Comparison of ENCODE assay signal across 8 cellular contexts in genomic region chr6:160767019-160767646, GRCh38.
DNase-seq lines count a peak whose midpoint lies in the region; ATAC-seq, FAIRE-seq and TF ChIP-seq lines count a peak whose summit lies in the region.

No MANE protein-coding gene starts in this region.

- intact Hi-C loops in CD14-positive monocyte (cut with micrococcal nuclease): no loop called here

- H3K4me2 ChIP-seq in DOHH2 (ENCODE audit: low read length) (0 out of 2 replicates have a peak overlapping the region, but pooled peaks have one; percentile 7), keratinocyte (ENCODE audit: control insufficient read depth, extremely low read depth, insufficient read depth, low read depth, low read length) (peak overlapping the region; percentile 72)

- H3K9me3 Mint-ChIP-seq in CD14-positive monocyte: peaks cover 2 to 10% (median 5%) of the 10 kb centered on the region in 7 donors

- H3K4me1 ChIP-seq in DOHH2 (ENCODE audit: control insufficient read depth, low read length): peaks cover 31% of the 10 kb centered on the region
- no peaks in the 10 kb centered on the region for H3K4me1 ChIP-seq in keratinocyte (ENCODE audit: control insufficient read depth, extremely low read depth, insufficient read depth, low read length)

- H3K36me3 ChIP-seq in DOHH2 (ENCODE audit: control insufficient read depth, low read length) (no peaks in the 10 kb centered on the region), keratinocyte (ENCODE audit: control insufficient read depth in 2 of 2, extremely low read depth in 1 of 2, insufficient read depth in 2 of 2, low read length in 2 of 2) (no peaks in the 10 kb centered on the region)

- H3K4me3 Mint-ChIP-seq in CD14-positive monocyte: peak overlapping the region in 1 of 2 donors; percentile 57

- no peaks in the 10 kb centered on the region for H3K9me1 ChIP-seq in keratinocyte (ENCODE audit: control insufficient read depth, extremely low read depth, insufficient read depth, low read length)

- H3K36me3 Mint-ChIP-seq in CD14-positive monocyte: no peaks in the 10 kb centered on the region

- no peaks in the 10 kb centered on the region for H3K27me3 ChIP-seq in DOHH2 (ENCODE audit: control insufficient read depth, low read length)
- no peaks in the 10 kb centered on the region for H3K27me3 ChIP-seq in keratinocyte (ENCODE audit: control insufficient read depth, extremely low read depth, insufficient read depth, low read length)

- H2AFZ ChIP-seq in keratinocyte (ENCODE audit: control insufficient read depth, low read length): peak overlapping the region; percentile 94

- H3K9me2 ChIP-seq in DOHH2 (replicated peaks; ENCODE audit: control insufficient read depth, low read length): no peaks in the 10 kb centered on the region

- H3K4me3 ChIP-seq in DOHH2 (ENCODE audit: low read length): no peak overlapping the region
- peak overlapping the region in 1 of 2 donors; percentile 4 for H3K4me3 ChIP-seq in cardiac fibroblast (replicated peaks in 1 of 2; ENCODE audit: low read depth in 2 of 2, low read length in 2 of 2)
- H3K4me3 ChIP-seq in keratinocyte (ENCODE audit: control insufficient read depth in 2 of 3, extremely low read depth in 1 of 3, insufficient read depth in 2 of 3, low read depth in 1 of 3, low read length in 3 of 3): peak overlapping the region; percentile 52 to 70 (median 63)

- peak; percentile 13 for DNase-seq in KG1 (lab: John Stamatoyannopoulos, UW)
- DNase-seq in cardiac fibroblast (ENCODE audit: low read depth in 2 of 2): peak; percentile 24 to 55
- DNase-seq in keratinocyte (ENCODE audit: low read depth, low spot score): peak; percentile 9
- peak; percentile 17 to 55 for DNase-seq in stimulated activated CD4-positive, alpha-beta T cell treated with anti-CD3 and anti-CD28 coated beads, Interleukin-12 subunit alpha, Interleukin-12 subunit beta, amount 100 ng/mL, for 24 hours (ENCODE audit: low read depth in 2 of 2)
- no peak for DNase-seq in CD14-positive monocyte (ENCODE audit: low spot score)

- TF ChIP-seq CTCF in DOHH2 (IDR thresholded peaks at IDR 0.05; ENCODE audit: low read depth, low read length, poor library complexity, severe bottlenecking) (peak; percentile 91), cardiac fibroblast (IDR thresholded peaks at IDR 0.05; ENCODE audit: low read depth, low read length) (peak; percentile 62), keratinocyte (optimal IDR thresholded peaks at IDR 0.05 in 1 of 3, IDR thresholded peaks at IDR 0.05 in 1 of 3, conservative IDR thresholded peaks at IDR 0.05 in 1 of 3; ENCODE audit: extremely low read depth in 1 of 3, insufficient read depth in 2 of 3, low read length in 3 of 3) (peak; percentile 82 to 95 (median 87)), CD14-positive monocyte (IDR thresholded peaks at IDR 0.05) (no peak)

- H3K79me2 ChIP-seq in DOHH2 (ENCODE audit: control insufficient read depth, low read length) (no peaks in the 10 kb centered on the region), keratinocyte (ENCODE audit: control insufficient read depth, insufficient read depth, low read length) (no peaks in the 10 kb centered on the region)

- H3F3A ChIP-seq in DOHH2 (ENCODE audit: control insufficient read depth, insufficient read depth): no peaks in the 10 kb centered on the region

- dilution Hi-C loops in keratinocyte (cut with MboI; ENCODE audit: extremely low pct_ligation_motif_present, low sequenced_read_pairs): no loop called here

- no peak overlapping the region for H3K27ac ChIP-seq in DOHH2 (ENCODE audit: low read depth, low read length)
- H3K27ac ChIP-seq in keratinocyte (ENCODE audit: control insufficient read depth, insufficient read depth, low read length): no peak overlapping the region

- peak overlapping the region; percentile 51 for H3K9ac ChIP-seq in keratinocyte (ENCODE audit: control insufficient read depth, extremely low read depth, insufficient read depth, low read length)

- H4K20me1 ChIP-seq in DOHH2 (ENCODE audit: control insufficient read depth, insufficient read depth, low read depth, low read length) (no peaks in the 10 kb centered on the region), keratinocyte (ENCODE audit: control insufficient read depth, extremely low read depth, insufficient read depth, low read length) (no peaks in the 10 kb centered on the region)

- H3K9me3 ChIP-seq in DOHH2 (ENCODE audit: control insufficient read depth, insufficient read depth, low read length) (no peaks in the 10 kb centered on the region), keratinocyte (ENCODE audit: control insufficient read depth, low read depth, low read length) (no peaks in the 10 kb centered on the region)

- FAIRE-seq in TTC549 (lab: Jason Lieb, UNC) (peak; percentile 11), keratinocyte (lab: Jason Lieb, UNC) (no peak)

- H3K27me3 Mint-ChIP-seq in CD14-positive monocyte (ENCODE audit: low read depth in 3 of 3): peaks cover 15 to 23% (median 19%) of the 10 kb centered on the region in 3 donors

- H3K4me1 Mint-ChIP-seq in CD14-positive monocyte: peaks cover 3% of the 10 kb centered on the region

- ATAC-seq in GM21737 (IDR thresholded peaks at IDR 0.05; ENCODE audit: unreplicated experiment): peak; percentile 99

- no peak overlapping the region for H3K27ac Mint-ChIP-seq in CD14-positive monocyte
